In genomic region chr20:20606046-20606445, GRCh38 we compare ENCODE assay signal across 18 cellular contexts.
DNase-seq lines count a peak whose midpoint lies in the region; ATAC-seq and TF ChIP-seq lines count a peak whose summit lies in the region.
"Had no signal": no experiment of that assay in that cellular context is flagged by ENCODE, and none has a peak within 500 bp of the region (broad histone marks: within the 10 kb centered on the region; RNA-seq: fewer than 3 reads in every experiment).

No MANE protein-coding gene starts in this region.

- H3K27ac ChIP-seq in left lung = no peak overlapping the region
- H3K27ac ChIP-seq: 22Rv1; BLaER1 treated with 17β-estradiol and CSF1 and Interleukin-3, amounts not matched to agents 10 nM and 100 nM; PC-9 had no signal

- no peak overlapping the region for H3K4me3 Mint-ChIP-seq in central memory CD8-positive, alpha-beta T cell
- H3K4me3 Mint-ChIP-seq in activated T-cell treated with anti-CD3 and anti-CD28 coated beads, Interleukin-2, amount 50 U/mL, for 24 hours = no peak overlapping the region
- H3K4me3 Mint-ChIP-seq: GM23338 had no signal

- peaks cover 3 to 70% of the 10 kb centered on the region in 2 donors for H3K36me3 ChIP-seq in left lung

- H3K9me3 ChIP-seq in left lung = no peaks in the 10 kb centered on the region
- H3K9me3 ChIP-seq: BLaER1 treated with 17β-estradiol and CSF1 and Interleukin-3, amounts not matched to agents 10 nM and 100 nM had no signal

- peaks cover 56% of the 10 kb centered on the region for H3K4me1 Mint-ChIP-seq in central memory CD8-positive, alpha-beta T cell
- peaks cover 7% of the 10 kb centered on the region for H3K4me1 Mint-ChIP-seq in activated T-cell treated with anti-CD3 and anti-CD28 coated beads, Interleukin-2, amount 50 U/mL, for 24 hours (ENCODE audit: low read depth)
- H3K4me1 Mint-ChIP-seq: GM23338 had no signal

- peaks cover 0 to 10% of the 10 kb centered on the region in 2 donors for H3K4me1 ChIP-seq in left lung

- no peaks in the 10 kb centered on the region for H3K27me3 Mint-ChIP-seq in central memory CD8-positive, alpha-beta T cell
- no peaks in the 10 kb centered on the region for H3K27me3 Mint-ChIP-seq in activated T-cell treated with anti-CD3 and anti-CD28 coated beads, Interleukin-2, amount 50 U/mL, for 24 hours

- H3K4me3 ChIP-seq in left lung = no peak overlapping the region
- H3K4me3 ChIP-seq: BLaER1 treated with 17β-estradiol and CSF1 and Interleukin-3, amounts not matched to agents 10 nM and 100 nM; GM23338; PC-9 had no signal

- no peaks in the 10 kb centered on the region for H3K27me3 ChIP-seq in left lung
- H3K27me3 ChIP-seq: BLaER1 treated with 17β-estradiol and CSF1 and Interleukin-3, amounts not matched to agents 10 nM and 100 nM had no signal

- TF ChIP-seq CTCF in left lung (IDR thresholded peaks at IDR 0.05) = no peak

- intact Hi-C loops in left lung (cut with DNase I) = no loop called here

- DNase-seq in DMS153 (lab: John Stamatoyannopoulos, UW) = peak; percentile 9
- no peak for DNase-seq in DMS153 treated with DMSO at 0.1 percent for 48 hours (lab: John Stamatoyannopoulos, UW; ENCODE audit: unreplicated experiment)
- peak; percentile 31 for DNase-seq in Ammon's horn (ENCODE audit: low spot score)
- DNase-seq in M059J (ENCODE audit: low read depth) = peak; percentile 7
- no peak for DNase-seq in central memory CD8-positive, alpha-beta T cell (ENCODE audit: low spot score in 2 of 2)
- DNase-seq in 8988T = no peak
- DNase-seq in left lung = no peak
- no peak for DNase-seq in activated T-cell treated with anti-CD3 and anti-CD28 coated beads, Interleukin-2, amount 50 U/mL, for 24 hours
- DNase-seq: COR-L47, DND-41, NCI-H1092 treated with DMSO at 0.1 percent for 48 hours, NCI-H187 treated with DMSO at 0.1 percent for 48 hours, NCI-H2227 treated with DMSO at 0.1 percent for 48 hours, NCI-H526 treated with DMSO at 0.1 percent for 48 hours, PC-9 had no signal

- peak overlapping the region; percentile 84 for H3K27ac Mint-ChIP-seq in central memory CD8-positive, alpha-beta T cell (ENCODE audit: low read depth)
- H3K27ac Mint-ChIP-seq in activated T-cell treated with anti-CD3 and anti-CD28 coated beads, Interleukin-2, amount 50 U/mL, for 24 hours = no peak overlapping the region
- H3K27ac Mint-ChIP-seq: GM23338 had no signal

- H3K9me3 Mint-ChIP-seq in central memory CD8-positive, alpha-beta T cell = no peaks in the 10 kb centered on the region
- no peaks in the 10 kb centered on the region for H3K9me3 Mint-ChIP-seq in activated T-cell treated with anti-CD3 and anti-CD28 coated beads, Interleukin-2, amount 50 U/mL, for 24 hours
- H3K9me3 Mint-ChIP-seq: GM23338 had no signal

- peaks cover under 1% of the 10 kb centered on the region for H3K36me3 Mint-ChIP-seq in central memory CD8-positive, alpha-beta T cell (ENCODE audit: insufficient read depth)
- peaks cover 51% of the 10 kb centered on the region for H3K36me3 Mint-ChIP-seq in activated T-cell treated with anti-CD3 and anti-CD28 coated beads, Interleukin-2, amount 50 U/mL, for 24 hours (ENCODE audit: low read depth)

- no peak for ATAC-seq in central memory CD8-positive, alpha-beta T cell (replicated peaks; ENCODE audit: extremely low read depth, poor library complexity, severe bottlenecking)
- no peak for ATAC-seq in left lung
- ATAC-seq: GM23338 had no signal

Comparison
In these comparisons a context has a peak if more than half of its experiments do, and no peak if none do; other contexts are left out.
1. DNase-seq: peak in DMS153 (single experiment), Ammon's horn (single experiment) and M059J (single experiment); none in DMS153 treated with DMSO at 0.1 percent for 48 hours (single experiment), central memory CD8-positive, alpha-beta T cell (0 of 2), 8988T (single experiment), left lung (0 of 2) and activated T-cell treated with anti-CD3 and anti-CD28 coated beads, Interleukin-2, amount 50 U/mL, for 24 hours (single experiment).